8 cellular contexts compared by ENCODE assay signal in genomic region chr16:67198238-67198734, GRCh38. TPM values are rescaled to one million over a fixed set of nuclear protein-coding genes. Genes with fewer than 3 reads are reported as not detected.
DNase-seq lines count a peak whose midpoint lies in the region; ATAC-seq, FAIRE-seq and TF ChIP-seq lines count a peak whose summit lies in the region.

No MANE protein-coding gene starts in this region.

- H3K27me3 ChIP-seq in OCI-LY1 (ENCODE audit: insufficient read depth, low read length): no peaks in the 10 kb centered on the region
- H3K27me3 ChIP-seq in endothelial cell of umbilical vein (ENCODE audit: control insufficient read depth in 2 of 2, insufficient read depth in 2 of 2, low read length in 2 of 2): no peaks in the 10 kb centered on the region
- no peaks in the 10 kb centered on the region for H3K27me3 ChIP-seq in mucosa of stomach (ENCODE audit: control insufficient read depth, insufficient read depth, low read length)

- DNase-seq in A549 (ENCODE audit: low read depth in 1 of 2, low spot score in 1 of 2) (peak; percentile 66 to 93), GM03348 (ENCODE audit: low spot score) (peak; percentile 75), endothelial cell of umbilical vein (ENCODE audit: low read depth, low spot score) (peak; percentile 63), NCI-H446 (lab: John Stamatoyannopoulos, UW) (no peak)

- H2AFZ ChIP-seq in OCI-LY1 (ENCODE audit: low read length) (no peak overlapping the region), endothelial cell of umbilical vein (ENCODE audit: low read depth, low read length) (no peak overlapping the region)

- TF ChIP-seq POLR2A in A549 (IDR thresholded peaks at IDR 0.05; ENCODE audit: low read length) (no peak), endothelial cell of umbilical vein (IDR thresholded peaks at IDR 0.05; ENCODE audit: low read depth, low read length) (no peak)

- FAIRE-seq in A549 (lab: Jason Lieb, UNC): no peak
- FAIRE-seq in endothelial cell of umbilical vein (lab: Jason Lieb, UNC): peak; percentile 80

- H3K36me3 ChIP-seq in OCI-LY1 (ENCODE audit: insufficient read depth, low read length) (peaks cover 82% of the 10 kb centered on the region), endothelial cell of umbilical vein (ENCODE audit: control insufficient read depth in 2 of 2, extremely low read depth in 1 of 2, insufficient read depth in 2 of 2, low read length in 2 of 2) (peaks cover 19 to 62% of the 10 kb centered on the region in 2 experiments), mucosa of stomach (ENCODE audit: control insufficient read depth, insufficient read depth, low read length) (peaks cover 28% of the 10 kb centered on the region)

- H3K4me1 ChIP-seq in A549 (peaks cover 19% of the 10 kb centered on the region), OCI-LY1 (ENCODE audit: insufficient read depth, low read length, severe bottlenecking) (peaks cover 22% of the 10 kb centered on the region), endothelial cell of umbilical vein (ENCODE audit: control insufficient read depth, extremely low read depth, insufficient read depth, low read length) (peaks cover 12% of the 10 kb centered on the region), mucosa of stomach (ENCODE audit: control insufficient read depth, insufficient read depth, low read length) (peaks cover 37% of the 10 kb centered on the region)

- H3K9me2 ChIP-seq in OCI-LY1 (ENCODE audit: low read depth, low read length): no peaks in the 10 kb centered on the region

- peak; percentile 44 to 47; a peak in 3 of 5 replicates for TF ChIP-seq RAD21 in A549 (conservative IDR thresholded peaks at IDR 0.05 in 1 of 2, IDR thresholded peaks at IDR 0.05 in 1 of 2)

- POLR2A ChIA-PET in A549 (lab: Yijun Ruan, JAX): interaction anchor here (0.6 to 1.6 kb wide), 4 partner anchors 10 to 48 kb away, joined by 3 to 5 read pairs (median 4); partner anchors contain the start of gene TMEM208
- POLR2A ChIA-PET in endothelial cell of umbilical vein (lab: Charles Lee): interaction anchor here (1.2 to 1.7 kb wide), 2 partner anchors 19 to 49 kb away, joined by 3 to 6 read pairs; partner anchors contain the start of gene FHOD1

- H3K9me1 ChIP-seq in endothelial cell of umbilical vein (replicated peaks; ENCODE audit: control insufficient read depth, extremely low read depth, insufficient read depth, low read length): no peaks in the 10 kb centered on the region

- ATAC-seq in A549: peak; percentile 76 to 89
- no peak for ATAC-seq in HG02840 (IDR thresholded peaks at IDR 0.05; ENCODE audit: low FRiP score, unreplicated experiment)
- ATAC-seq in HG02623 (IDR thresholded peaks at IDR 0.05; ENCODE audit: unreplicated experiment): no peak

- no peak overlapping the region for H3K4me2 ChIP-seq in A549
- H3K4me2 ChIP-seq in OCI-LY1 (ENCODE audit: low read length): peak overlapping the region; percentile 55; the same call in 1 of the 2 replicates
- H3K4me2 ChIP-seq in endothelial cell of umbilical vein (ENCODE audit: insufficient read depth, low read length): no peak overlapping the region

- H3K27ac ChIP-seq in A549 (no peak overlapping the region), OCI-LY1 (ENCODE audit: low read depth, low read length, poor library complexity, severe bottlenecking) (peak overlapping the region; percentile 45), endothelial cell of umbilical vein (ENCODE audit: insufficient read depth, low read depth, low read length) (no peak overlapping the region)

- no peak for TF ChIP-seq EP300 in A549 (IDR thresholded peaks at IDR 0.05)

- no peaks in the 10 kb centered on the region for H3K9me3 ChIP-seq in A549
- H3K9me3 ChIP-seq in OCI-LY1 (ENCODE audit: low read length): no peaks in the 10 kb centered on the region
- H3K9me3 ChIP-seq in endothelial cell of umbilical vein (replicated peaks; ENCODE audit: control insufficient read depth, insufficient read depth, low read length): no peaks in the 10 kb centered on the region
- no peaks in the 10 kb centered on the region for H3K9me3 ChIP-seq in mucosa of stomach (ENCODE audit: control insufficient read depth, low read length)

- no peak overlapping the region for H3K4me3 ChIP-seq in A549
- no peak overlapping the region for H3K4me3 ChIP-seq in OCI-LY1 (ENCODE audit: low read depth, low read length, poor library complexity, severe bottlenecking)
- no peak overlapping the region for H3K4me3 ChIP-seq in endothelial cell of umbilical vein (replicated peaks in 1 of 3; ENCODE audit: insufficient read depth in 1 of 3, low read depth in 1 of 3, low read length in 3 of 3)
- H3K4me3 ChIP-seq in mucosa of stomach (ENCODE audit: low read length): no peak overlapping the region

- H3K9ac ChIP-seq in OCI-LY1 (ENCODE audit: low read length): no peak overlapping the region
- no peak overlapping the region for H3K9ac ChIP-seq in endothelial cell of umbilical vein (replicated peaks; ENCODE audit: extremely low read depth, insufficient read depth, low read length)
- H3K9ac ChIP-seq in mucosa of stomach (ENCODE audit: low read length): peak overlapping the region; percentile 32

- H3K79me2 ChIP-seq in OCI-LY1 (ENCODE audit: insufficient read depth, low read length): peaks cover 4% of the 10 kb centered on the region; the same call in 1 of the 2 replicates
- H3K79me2 ChIP-seq in endothelial cell of umbilical vein (ENCODE audit: control insufficient read depth, insufficient read depth, low read length): peaks cover 34% of the 10 kb centered on the region

- dilution Hi-C loops in endothelial cell of umbilical vein (cut with MboI; ENCODE audit: extremely low pct_ligation_motif_present, low sequenced_read_pairs): no loop called here

- 66% methylated on average over 11 of the region's 12 CpGs for WGBS in A549 (ENCODE audit: missing lambda C conversion rate)

- H4K20me1 ChIP-seq in OCI-LY1 (ENCODE audit: insufficient read depth, low read length): no peaks in the 10 kb centered on the region
- H4K20me1 ChIP-seq in endothelial cell of umbilical vein (replicated peaks; ENCODE audit: control insufficient read depth, extremely low read depth, insufficient read depth, low read length): no peaks in the 10 kb centered on the region

- BruUV-seq in endothelial cell of umbilical vein (replicated peaks; lab: Mats Ljungman, UMichigan): TSS peak; percentile 9

- TF ChIP-seq CTCF in A549 (IDR thresholded peaks at IDR 0.05): peak; percentile 76
- TF ChIP-seq CTCF in OCI-LY1 (IDR thresholded peaks at IDR 0.05; ENCODE audit: low read length): peak; percentile 98
- peak; percentile 92 to 96 for TF ChIP-seq CTCF in endothelial cell of umbilical vein (IDR thresholded peaks at IDR 0.05; ENCODE audit: extremely low read depth in 1 of 2, insufficient read depth in 1 of 2, low read depth in 1 of 2, low read length in 2 of 2)

- CTCF ChIA-PET in A549 (lab: Yijun Ruan, JAX): interaction anchor here (0.6 to 10.3 kb wide), 29 partner anchors 10 to 411 kb away, joined by 3 to 105 read pairs (median 5); partner anchors contain the start of genes ATP6V0D1, EXOC3L1, FBXL8 and FHOD1
- CTCF ChIA-PET in endothelial cell of umbilical vein (lab: Charles Lee): interaction anchor here (0.6 to 2.4 kb wide), 40 partner anchors 8 to 246 kb away, joined by 3 to 15 read pairs (median 5); partner anchors contain the start of genes CES3, EXOC3L1, FBXL8 and FHOD1

- H3F3A ChIP-seq in OCI-LY1 (ENCODE audit: insufficient read depth, low read length): no peaks in the 10 kb centered on the region

- intact Hi-C loops in endothelial cell of umbilical vein (cut with micrococcal nuclease): loop anchor here (1.0 to 10.0 kb wide), 3 partner anchors 19 to 197 kb away; partner anchors contain the start of genes FHOD1 and TPPP3

RNA-seq across cellular contexts. Expression of gene ELMO3, which starts 0.6 kb away (rescaled TPM):
- polyA plus RNA-seq in A549 (2011; rRNA removed) (0.62 and 1.0 TPM in 2 replicates), A549 (2017; fragmentation: RNase III; extraction: RNeasy Plus Mini Kit Qiagen cat#74134 plus additional on column Dnase treatment) (1.3 to 1.5 TPM (median 1.4 TPM) in 3 replicates), endothelial cell of umbilical vein (3.9 and 4.1 TPM in 2 replicates)
- polyA plus RNA-seq in A549 (2012; cell fraction: cytosol; rRNA removed): 2.0 and 2.1 TPM in 2 replicates
- polyA plus RNA-seq in A549 (2012; cell fraction: nucleus; rRNA removed): 13.0 and 15.7 TPM in 2 replicates
- polyA minus RNA-seq in A549 (2011; rRNA and poly(A)+ RNA removed): 0.78 and 1.2 TPM in 2 replicates
- 4.3 and 5.7 TPM in 2 replicates for total RNA-seq in endothelial cell of umbilical vein
- polyA plus RNA-seq in endothelial cell of umbilical vein (2011; cell fraction: cytosol; rRNA removed): 1.2 and 1.8 TPM in 2 replicates
- 17.7 and 18.0 TPM in 2 replicates for polyA plus RNA-seq in endothelial cell of umbilical vein (2011; cell fraction: nucleus; rRNA removed)
- polyA plus RNA-seq in endothelial cell of umbilical vein (2012): 1.7 and 2.5 TPM in 2 replicates
- polyA minus RNA-seq in endothelial cell of umbilical vein: 0.74 and 0.87 TPM in 2 replicates
- polyA minus RNA-seq in endothelial cell of umbilical vein (2011; cell fraction: cytosol; rRNA and poly(A)+ RNA removed): 2.8 TPM
- 1.9 and 4.0 TPM in 2 replicates for polyA minus RNA-seq in endothelial cell of umbilical vein (2011; cell fraction: nucleus; rRNA and poly(A)+ RNA removed)

RNA-seq across cellular contexts. Expression of gene E2F4, which starts 6.3 kb away (rescaled TPM):
- 65.1 and 71.8 TPM in 2 replicates for polyA plus RNA-seq in A549 (2011; rRNA removed)
- 128 and 154 TPM in 2 replicates for polyA plus RNA-seq in A549 (2012; cell fraction: cytosol; rRNA removed)
- polyA plus RNA-seq in A549 (2012; cell fraction: nucleus; rRNA removed): 347 and 361 TPM in 2 replicates
- 66.0 to 69.6 TPM (median 66.6 TPM) in 3 replicates for polyA plus RNA-seq in A549 (2017; fragmentation: RNase III; extraction: RNeasy Plus Mini Kit Qiagen cat#74134 plus additional on column Dnase treatment)
- polyA minus RNA-seq in A549 (2011; rRNA and poly(A)+ RNA removed): 106 and 115 TPM in 2 replicates
- 110 and 112 TPM in 2 replicates for total RNA-seq in endothelial cell of umbilical vein
- polyA plus RNA-seq in endothelial cell of umbilical vein: 168 and 199 TPM in 2 replicates
- 124 and 132 TPM in 2 replicates for polyA plus RNA-seq in endothelial cell of umbilical vein (2011; cell fraction: cytosol; rRNA removed)
- polyA plus RNA-seq in endothelial cell of umbilical vein (2011; cell fraction: nucleus; rRNA removed): 358 and 365 TPM in 2 replicates
- polyA plus RNA-seq in endothelial cell of umbilical vein (2012): 79.3 and 84.3 TPM in 2 replicates
- 100 and 109 TPM in 2 replicates for polyA minus RNA-seq in endothelial cell of umbilical vein
- polyA minus RNA-seq in endothelial cell of umbilical vein (2011; cell fraction: cytosol; rRNA and poly(A)+ RNA removed): 54.8 TPM
- polyA minus RNA-seq in endothelial cell of umbilical vein (2011; cell fraction: nucleus; rRNA and poly(A)+ RNA removed): 62.3 and 65.0 TPM in 2 replicates

RNA-seq across cellular contexts. Expression of gene EXOC3L1, which starts 8.3 kb away (rescaled TPM):
- polyA plus RNA-seq in A549 (2011; rRNA removed) (0.06 TPM in 1 of 2 replicates, not detected in the other), A549 (2017; fragmentation: RNase III; extraction: RNeasy Plus Mini Kit Qiagen cat#74134 plus additional on column Dnase treatment) (not detected in 3 replicates), endothelial cell of umbilical vein (10.2 and 11.6 TPM in 2 replicates)
- polyA plus RNA-seq in A549 (2012; cell fraction: cytosol; rRNA removed): 0.12 and 0.15 TPM in 2 replicates
- polyA plus RNA-seq in A549 (2012; cell fraction: nucleus; rRNA removed): 0.09 and 0.24 TPM in 2 replicates
- polyA minus RNA-seq in A549 (2011; rRNA and poly(A)+ RNA removed): not detected in 2 replicates
- 10.8 and 19.4 TPM in 2 replicates for total RNA-seq in endothelial cell of umbilical vein
- 6.5 and 7.2 TPM in 2 replicates for polyA plus RNA-seq in endothelial cell of umbilical vein (2011; cell fraction: cytosol; rRNA removed)
- polyA plus RNA-seq in endothelial cell of umbilical vein (2011; cell fraction: nucleus; rRNA removed): 26.7 and 32.2 TPM in 2 replicates
- polyA plus RNA-seq in endothelial cell of umbilical vein (2012): 0.78 and 1.2 TPM in 2 replicates
- 6.3 and 7.0 TPM in 2 replicates for polyA minus RNA-seq in endothelial cell of umbilical vein
- not detected for polyA minus RNA-seq in endothelial cell of umbilical vein (2011; cell fraction: cytosol; rRNA and poly(A)+ RNA removed)
- polyA minus RNA-seq in endothelial cell of umbilical vein (2011; cell fraction: nucleus; rRNA and poly(A)+ RNA removed): 4.4 and 4.9 TPM in 2 replicates

RNA-seq across cellular contexts. Expression of gene MATCAP1, which starts 14.5 kb away (rescaled TPM):
- 7.2 and 7.5 TPM in 2 replicates for polyA plus RNA-seq in A549 (2011; rRNA removed)
- 14.3 and 20.0 TPM in 2 replicates for polyA plus RNA-seq in A549 (2012; cell fraction: cytosol; rRNA removed)
- polyA plus RNA-seq in A549 (2012; cell fraction: nucleus; rRNA removed): 109 and 134 TPM in 2 replicates
- polyA plus RNA-seq in A549 (2017; fragmentation: RNase III; extraction: RNeasy Plus Mini Kit Qiagen cat#74134 plus additional on column Dnase treatment): 16.1 to 23.5 TPM (median 20.8 TPM) in 3 replicates
- 10.8 and 13.6 TPM in 2 replicates for polyA minus RNA-seq in A549 (2011; rRNA and poly(A)+ RNA removed)
- 45.8 and 53.3 TPM in 2 replicates for total RNA-seq in endothelial cell of umbilical vein
- 44.5 and 49.0 TPM in 2 replicates for polyA plus RNA-seq in endothelial cell of umbilical vein
- 12.9 and 20.9 TPM in 2 replicates for polyA plus RNA-seq in endothelial cell of umbilical vein (2011; cell fraction: cytosol; rRNA removed)
- 210 and 217 TPM in 2 replicates for polyA plus RNA-seq in endothelial cell of umbilical vein (2011; cell fraction: nucleus; rRNA removed)
- polyA plus RNA-seq in endothelial cell of umbilical vein (2012): 32.0 and 48.1 TPM in 2 replicates
- 39.9 and 52.2 TPM in 2 replicates for polyA minus RNA-seq in endothelial cell of umbilical vein
- 2.5 TPM for polyA minus RNA-seq in endothelial cell of umbilical vein (2011; cell fraction: cytosol; rRNA and poly(A)+ RNA removed)
- polyA minus RNA-seq in endothelial cell of umbilical vein (2011; cell fraction: nucleus; rRNA and poly(A)+ RNA removed): 49.8 and 58.9 TPM in 2 replicates

RNA-seq across cellular contexts. Expression of gene NOL3, which starts 27.9 kb away (rescaled TPM):
- polyA plus RNA-seq in A549 (2011; rRNA removed) (22.6 and 24.4 TPM in 2 replicates), A549 (2017; fragmentation: RNase III; extraction: RNeasy Plus Mini Kit Qiagen cat#74134 plus additional on column Dnase treatment) (38.5 to 41.3 TPM (median 39.1 TPM) in 3 replicates), endothelial cell of umbilical vein (16.0 and 19.2 TPM in 2 replicates)
- 36.9 and 41.0 TPM in 2 replicates for polyA plus RNA-seq in A549 (2012; cell fraction: cytosol; rRNA removed)
- polyA plus RNA-seq in A549 (2012; cell fraction: nucleus; rRNA removed): 53.4 and 79.4 TPM in 2 replicates
- polyA minus RNA-seq in A549 (2011; rRNA and poly(A)+ RNA removed): 9.0 and 10.6 TPM in 2 replicates
- total RNA-seq in endothelial cell of umbilical vein: 14.4 and 19.4 TPM in 2 replicates
- 10.4 and 14.4 TPM in 2 replicates for polyA plus RNA-seq in endothelial cell of umbilical vein (2011; cell fraction: cytosol; rRNA removed)
- polyA plus RNA-seq in endothelial cell of umbilical vein (2011; cell fraction: nucleus; rRNA removed): 28.5 and 29.4 TPM in 2 replicates
- 9.2 and 12.4 TPM in 2 replicates for polyA plus RNA-seq in endothelial cell of umbilical vein (2012)
- polyA minus RNA-seq in endothelial cell of umbilical vein: 7.3 and 9.2 TPM in 2 replicates
- 18.3 TPM for polyA minus RNA-seq in endothelial cell of umbilical vein (2011; cell fraction: cytosol; rRNA and poly(A)+ RNA removed)
- 4.4 and 5.7 TPM in 2 replicates for polyA minus RNA-seq in endothelial cell of umbilical vein (2011; cell fraction: nucleus; rRNA and poly(A)+ RNA removed)

Comparison
In these comparisons a context has a peak if more than half of its experiments do, and no peak if none do; other contexts are left out.
1. ATAC-seq: peak in A549 (2 of 2); none in HG02840 (single experiment) and HG02623 (single experiment).
2. DNase-seq: peak in A549 (2 of 2), GM03348 (single experiment) and endothelial cell of umbilical vein (single experiment); none in NCI-H446 (0 of 2).
3. Peak in every context shown above with its lines, with median percentiles within 50 percentile points of each other: CTCF ChIP-seq.